Comparison of ENCODE assay signal across 8 cellular contexts in the genomic region with DNA sequence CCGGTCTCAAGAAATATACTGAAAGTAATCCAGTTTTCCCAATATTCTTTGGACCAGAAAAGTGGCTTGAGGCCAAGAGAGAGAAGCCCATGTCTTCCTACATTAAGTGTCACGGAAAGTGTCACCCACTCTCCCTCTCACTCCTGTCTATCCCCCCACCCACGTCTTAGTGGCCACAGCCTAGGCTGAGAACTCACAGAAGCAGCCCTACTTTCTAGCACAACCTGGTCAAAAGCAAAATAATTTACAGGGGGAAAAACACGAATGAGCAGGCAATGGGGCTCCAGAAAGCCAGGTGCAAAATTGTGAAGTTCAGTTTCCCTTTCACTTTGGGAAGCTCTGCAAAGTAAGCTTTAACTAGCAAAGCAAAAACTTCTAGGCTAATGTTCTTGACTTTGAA.
A peak's percentile ranks its signal among the peaks of the same experiment; 100 is the strongest.
DNase-seq lines count a peak whose midpoint lies in the region; ATAC-seq and TF ChIP-seq lines count a peak whose summit lies in the region.

No MANE protein-coding gene starts in this region.

- H3K4me3 Mint-ChIP-seq in activated CD4-positive, alpha-beta memory T cell treated with anti-CD3 and anti-CD28 coated beads, Interleukin-2, amount 10 ng/mL, durations not matched to agents 7 days and 5 days, result peak overlapping the region; percentile 58

- peaks cover 0 to 14% (median 9%) of the 10 kb centered on the region in 4 donors for H3K4me1 ChIP-seq in sigmoid colon

- peak overlapping the region; percentile 30 for H3K27ac Mint-ChIP-seq in activated CD4-positive, alpha-beta memory T cell treated with anti-CD3 and anti-CD28 coated beads, Interleukin-2, amount 10 ng/mL, durations not matched to agents 7 days and 5 days

- intact Hi-C loops in sigmoid colon (cut with DNase I), result loop anchor here (5.0 to 10.0 kb wide), 3 partner anchors 218 to 350 kb away; no protein-coding TSS in a partner anchor

- peak overlapping the region in 2 of 4 donors; percentile 11 to 16 for H3K4me3 ChIP-seq in sigmoid colon

- no peaks in the 10 kb centered on the region for H3K27me3 ChIP-seq in sigmoid colon

- no peak for TF ChIP-seq POLR2A in sigmoid colon (IDR thresholded peaks at IDR 0.05)

- no peak for TF ChIP-seq EP300 in sigmoid colon (IDR thresholded peaks at IDR 0.05)

- CTCF ChIA-PET in activated CD4-positive, alpha-beta memory T cell treated with anti-CD3 and anti-CD28 coated beads, Interleukin-2, amount 10 ng/mL, durations not matched to agents 7 days and 5 days (lab: Charles Lee), result interaction anchor here (0.8 to 5.9 kb wide), 11 partner anchors 15 to 518 kb away, joined by 3 to 78 read pairs (median 5); no protein-coding TSS in a partner anchor

- POLR2A ChIA-PET in activated CD4-positive, alpha-beta memory T cell treated with anti-CD3 and anti-CD28 coated beads, Interleukin-2, amount 10 ng/mL, durations not matched to agents 7 days and 5 days (lab: Charles Lee), result interaction anchor here (0.7 to 2.8 kb wide), 6 partner anchors 12 to 120 kb away, joined by 3 to 10 read pairs (median 5); no protein-coding TSS in a partner anchor

- WGBS in sigmoid colon, 2 donors, result 43 to 53% methylated on average over 4 of the region's 4 CpGs

- peaks cover 7% of the 10 kb centered on the region for H3K36me3 Mint-ChIP-seq in activated CD4-positive, alpha-beta memory T cell treated with anti-CD3 and anti-CD28 coated beads, Interleukin-2, amount 10 ng/mL, durations not matched to agents 7 days and 5 days (ENCODE audit: low read depth)

- H3K27me3 Mint-ChIP-seq in activated CD4-positive, alpha-beta memory T cell treated with anti-CD3 and anti-CD28 coated beads, Interleukin-2, amount 10 ng/mL, durations not matched to agents 7 days and 5 days, result no peaks in the 10 kb centered on the region

- no peaks in the 10 kb centered on the region for H3K9me3 ChIP-seq in sigmoid colon

- H3K9me3 Mint-ChIP-seq in activated CD4-positive, alpha-beta memory T cell treated with anti-CD3 and anti-CD28 coated beads, Interleukin-2, amount 10 ng/mL, durations not matched to agents 7 days and 5 days, result no peaks in the 10 kb centered on the region

- H3K27ac ChIP-seq in sigmoid colon, result peak overlapping the region in 3 of 4 donors; percentile 7 to 32 (median 30)

- TF ChIP-seq CTCF in sigmoid colon (IDR thresholded peaks at IDR 0.05), result no peak

- ATAC-seq in GM19023 (IDR thresholded peaks at IDR 0.05; ENCODE audit: unreplicated experiment) (peak; percentile 67), HG02678 (IDR thresholded peaks at IDR 0.05; ENCODE audit: unreplicated experiment) (peak; percentile 67)

- no peak for DNase-seq in activated CD4-positive, alpha-beta memory T cell treated with anti-CD3 and anti-CD28 coated beads, Interleukin-2, amount 10 ng/mL, durations not matched to agents 7 days and 5 days
- no peak for DNase-seq in sigmoid colon
- no peak for DNase-seq in T-helper 9 cell
- no peak for DNase-seq in NCI-H2029 treated with DMSO at 0.1 percent for 48 hours (lab: John Stamatoyannopoulos, UW)
- no peak for DNase-seq in NCI-H446 treated with DMSO at 0.1 percent for 48 hours (lab: John Stamatoyannopoulos, UW)
- no peak for DNase-seq in retina

- H3K4me1 Mint-ChIP-seq in activated CD4-positive, alpha-beta memory T cell treated with anti-CD3 and anti-CD28 coated beads, Interleukin-2, amount 10 ng/mL, durations not matched to agents 7 days and 5 days, result peaks cover 27% of the 10 kb centered on the region

- no peaks in the 10 kb centered on the region for H3K36me3 ChIP-seq in sigmoid colon
